ENCODE assay signal across 8 cellular contexts in the genomic region with DNA sequence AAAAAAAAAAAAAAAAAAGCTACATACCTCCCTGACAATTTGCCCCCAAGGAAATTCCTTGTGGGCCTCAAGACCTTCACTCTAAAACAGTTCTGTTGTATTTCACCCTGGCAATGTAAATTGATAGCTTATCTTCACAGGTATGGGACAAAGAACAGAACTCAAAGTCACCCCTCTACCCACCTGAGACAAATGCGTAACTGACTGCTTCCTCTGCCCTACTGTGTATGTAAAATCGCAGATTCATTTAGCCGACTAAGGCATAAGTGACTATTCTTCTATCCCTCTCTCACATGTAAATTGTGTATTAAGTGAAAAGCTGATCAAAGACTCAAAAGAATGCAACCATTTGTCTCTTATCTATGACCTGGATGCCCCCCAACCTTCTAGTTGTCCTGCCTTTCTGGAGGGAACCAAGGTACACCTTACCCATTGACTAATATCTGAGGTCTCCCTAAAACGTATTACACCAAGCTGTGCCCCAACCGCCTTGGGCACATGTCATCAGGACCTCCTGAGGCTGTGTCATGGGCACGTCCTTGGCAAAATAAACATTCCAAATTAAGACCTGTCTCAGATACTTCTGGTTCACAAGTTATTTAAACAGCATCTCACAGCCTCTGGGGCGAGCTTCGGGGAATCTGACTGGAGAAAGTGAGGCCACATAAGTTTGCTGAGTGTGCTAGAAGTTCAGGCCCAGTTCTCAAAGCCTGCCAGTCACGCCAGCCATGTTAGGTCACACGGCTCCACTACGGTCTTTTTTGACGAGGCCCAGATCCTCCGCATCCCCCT. TPM values are rescaled to one million over a fixed set of nuclear protein-coding genes. Genes with fewer than 3 reads are reported as not detected.
A peak's percentile ranks its signal among the peaks of the same experiment; 100 is the strongest.
DNase-seq lines count a peak whose midpoint lies in the region; ATAC-seq and TF ChIP-seq lines count a peak whose summit lies in the region.

No MANE protein-coding gene starts in this region.

- H3K36me3 Mint-ChIP-seq in activated CD4-positive, alpha-beta T cell treated with anti-CD3 and anti-CD28 coated beads, Interleukin-2, amount 10 ng/mL, durations not matched to agents 7 days and 5 days (ENCODE audit: low read depth): peaks cover 28% of the 10 kb centered on the region

- H3K27ac ChIP-seq in VCaP (peak overlapping the region; percentile 87), sigmoid colon (peak overlapping the region; percentile 94 to 98 (median 96))

- no peaks in the 10 kb centered on the region for H3K9me3 Mint-ChIP-seq in activated CD4-positive, alpha-beta T cell treated with anti-CD3 and anti-CD28 coated beads, Interleukin-2, amount 10 ng/mL, durations not matched to agents 7 days and 5 days

- H3K4me1 Mint-ChIP-seq in activated CD4-positive, alpha-beta T cell treated with anti-CD3 and anti-CD28 coated beads, Interleukin-2, amount 10 ng/mL, durations not matched to agents 7 days and 5 days: peaks cover 53% of the 10 kb centered on the region

- CTCF ChIA-PET in activated CD4-positive, alpha-beta T cell treated with anti-CD3 and anti-CD28 coated beads, Interleukin-2, amount 10 ng/mL, durations not matched to agents 7 days and 5 days (lab: Charles Lee): interaction anchor here (0.6 kb wide), 1 partner anchor 57 kb away, joined by 3 read pairs; no protein-coding TSS in a partner anchor

- TF ChIP-seq CTCF in VCaP (conservative IDR thresholded peaks at IDR 0.05) (no peak), fibroblast of villous mesenchyme (IDR thresholded peaks at IDR 0.05; ENCODE audit: insufficient read depth, low read depth, low read length) (no peak), sigmoid colon (IDR thresholded peaks at IDR 0.05) (no peak)

- no peaks in the 10 kb centered on the region for H3K9me3 ChIP-seq in sigmoid colon

- H3K27me3 Mint-ChIP-seq in activated CD4-positive, alpha-beta T cell treated with anti-CD3 and anti-CD28 coated beads, Interleukin-2, amount 10 ng/mL, durations not matched to agents 7 days and 5 days: no peaks in the 10 kb centered on the region

- intact Hi-C loops in sigmoid colon (cut with DNase I): loop anchor here (2.0 to 10.0 kb wide), 5 partner anchors 76 to 1460 kb away; a partner anchor contains a TSS

- H3K4me3 ChIP-seq in fibroblast of villous mesenchyme (ENCODE audit: low read depth, low read length): peak overlapping the region; percentile 76
- H3K4me3 ChIP-seq in sigmoid colon: peak overlapping the region; percentile 56 to 75 (median 71)

- H3K27me3 ChIP-seq in sigmoid colon: no peaks in the 10 kb centered on the region

- H3K4me1 ChIP-seq in sigmoid colon: peaks cover 0 to 52% (median 38%) of the 10 kb centered on the region in 4 donors

- peak; percentile 18 for ATAC-seq in HG03045 (IDR thresholded peaks at IDR 0.05; ENCODE audit: unreplicated experiment)
- no peak for ATAC-seq in HG03095 (IDR thresholded peaks at IDR 0.05; ENCODE audit: unreplicated experiment)

- TF ChIP-seq EP300 in sigmoid colon (IDR thresholded peaks at IDR 0.05): no peak

- 9 to 15% methylated on average over 13 of the region's 13 CpGs for WGBS in sigmoid colon, 2 donors

- TF ChIP-seq POLR2A in sigmoid colon (IDR thresholded peaks at IDR 0.05): no peak

- DNase-seq in activated CD4-positive, alpha-beta T cell treated with anti-CD3 and anti-CD28 coated beads, Interleukin-2, amount 10 ng/mL, durations not matched to agents 7 days and 5 days: no peak
- no peak for DNase-seq in activated CD4-positive, alpha-beta T cell treated with anti-CD3 and anti-CD28 coated beads, Interleukin-2, amount 50 U/mL, for 48 hours
- DNase-seq in fibroblast of villous mesenchyme (ENCODE audit: low read depth): no peak
- no peak for DNase-seq in sigmoid colon
- no peak for DNase-seq in NCI-H2196 treated with DMSO at 0.1 percent for 48 hours (lab: John Stamatoyannopoulos, UW; ENCODE audit: unreplicated experiment)

- H3K36me3 ChIP-seq in sigmoid colon: no peaks in the 10 kb centered on the region

- peak overlapping the region; percentile 83 for H3K4me3 Mint-ChIP-seq in activated CD4-positive, alpha-beta T cell treated with anti-CD3 and anti-CD28 coated beads, Interleukin-2, amount 10 ng/mL, durations not matched to agents 7 days and 5 days

- peak overlapping the region; percentile 96 for H3K27ac Mint-ChIP-seq in activated CD4-positive, alpha-beta T cell treated with anti-CD3 and anti-CD28 coated beads, Interleukin-2, amount 10 ng/mL, durations not matched to agents 7 days and 5 days

- POLR2A ChIA-PET in activated CD4-positive, alpha-beta T cell treated with anti-CD3 and anti-CD28 coated beads, Interleukin-2, amount 10 ng/mL, durations not matched to agents 7 days and 5 days (lab: Charles Lee): no interaction called here

RNA-seq across cellular contexts. Expression of a gene that starts 1.0 kb away (rescaled TPM):
- 100 to 1,000 TPM; 163 to 167 TPM for total RNA-seq in activated CD4-positive, alpha-beta T cell treated with anti-CD3 and anti-CD28 coated beads, Interleukin-2, amount 10 ng/mL, durations not matched to agents 7 days and 5 days
- total RNA-seq in fibroblast of villous mesenchyme (91.5 and 113 TPM in 2 replicates), sigmoid colon (100 to 1,000 TPM; 192 to 231 (median 214) TPM)
- 100 to 1,000 TPM; 174 to 240 (median 232) TPM for polyA plus RNA-seq in sigmoid colon
